In the genomic region with DNA sequence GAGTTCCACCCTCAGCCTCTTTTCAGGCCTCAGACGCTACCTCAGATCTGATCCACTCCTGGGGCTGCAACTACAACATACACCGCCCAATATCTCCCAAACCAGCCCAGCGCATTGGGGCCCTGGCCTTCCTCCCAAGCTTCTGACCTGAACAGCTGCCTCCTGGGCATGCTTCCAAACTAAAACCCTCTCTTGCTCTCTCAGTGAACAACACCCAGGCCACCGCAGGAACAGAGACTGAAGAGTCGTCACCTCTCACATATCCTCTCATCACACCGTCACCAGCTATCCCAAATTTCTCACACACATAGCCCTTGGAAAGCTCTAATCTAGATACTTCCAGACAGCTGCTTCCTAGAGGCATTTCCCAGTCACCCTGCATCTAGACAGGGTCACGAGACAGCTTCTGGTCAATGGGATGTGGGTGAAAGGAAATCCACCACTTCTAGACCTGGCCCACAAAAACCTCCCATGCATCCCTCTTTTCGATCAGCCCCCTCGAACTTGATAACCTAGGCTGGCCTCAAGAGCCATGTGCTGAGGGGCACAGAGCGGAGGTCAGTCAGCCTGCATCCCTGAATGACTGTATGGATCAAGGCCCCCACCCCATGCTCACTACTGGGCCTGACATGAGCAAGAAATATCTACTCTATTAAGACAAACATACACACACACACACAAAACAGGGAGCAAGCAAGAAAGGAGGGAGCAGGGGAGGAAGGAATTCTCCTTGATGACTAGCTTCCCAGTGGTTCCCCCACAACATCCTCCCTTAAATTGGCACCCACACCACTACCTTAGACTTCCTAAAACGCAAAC, we compare ENCODE assay signal across 8 cellular contexts. TPM values are rescaled to one million over a fixed set of nuclear protein-coding genes. Genes with fewer than 3 reads are reported as not detected.
DNase-seq lines count a peak whose midpoint lies in the region; ATAC-seq and TF ChIP-seq lines count a peak whose summit lies in the region.

No MANE protein-coding gene starts in this region.

- H3K27me3 ChIP-seq in osteoblast (ENCODE audit: insufficient read depth, low read length): no peaks in the 10 kb centered on the region

- no peaks in the 10 kb centered on the region for H3K9me3 ChIP-seq in osteoblast (ENCODE audit: low read depth, low read length)

- TF ChIP-seq CTCF in osteoblast (IDR thresholded peaks at IDR 0.05; ENCODE audit: extremely low read depth, low read depth, low read length): no peak

- no peak overlapping the region for H2AFZ ChIP-seq in osteoblast (ENCODE audit: low read length)

- H3K4me1 Mint-ChIP-seq in effector memory CD8-positive, alpha-beta T cell (ENCODE audit: low read depth in 2 of 2): peaks cover 45 to 66% of the 10 kb centered on the region in 2 donors

- H3K27ac ChIP-seq in osteoblast (ENCODE audit: low read depth, low read length): peak overlapping the region; percentile 52

- peaks cover 0 to 2% of the 10 kb centered on the region in 2 donors for H3K9me3 Mint-ChIP-seq in effector memory CD8-positive, alpha-beta T cell

- H3K27ac Mint-ChIP-seq in effector memory CD8-positive, alpha-beta T cell: peak overlapping the region; percentile 91 to 93

- peaks cover 17% of the 10 kb centered on the region for H3K36me3 Mint-ChIP-seq in effector memory CD8-positive, alpha-beta T cell (ENCODE audit: insufficient read depth)

- H3K36me3 ChIP-seq in osteoblast (ENCODE audit: insufficient read depth, low read length): no peaks in the 10 kb centered on the region

- DNase-seq in DMS79 (lab: John Stamatoyannopoulos, UW) (peak; percentile 75), NCI-H774 (lab: John Stamatoyannopoulos, UW) (peak; percentile 24), osteoblast (ENCODE audit: insufficient read length, low spot score, missing footprints) (no peak), NCI-H1930 (lab: John Stamatoyannopoulos, UW) (no peak)
- DNase-seq in effector memory CD8-positive, alpha-beta T cell: no peak

- H3K4me3 ChIP-seq in osteoblast (ENCODE audit: insufficient read depth, low read length): peak overlapping the region; percentile 85

- ATAC-seq in effector memory CD8-positive, alpha-beta T cell (replicated peaks): no peak
- ATAC-seq in GM19035 (IDR thresholded peaks at IDR 0.05; ENCODE audit: unreplicated experiment) (no peak), HG02852 (IDR thresholded peaks at IDR 0.05; ENCODE audit: unreplicated experiment) (no peak)
- ATAC-seq in activated CD4-positive, CD25-positive, alpha-beta regulatory T cell treated with anti-CD3 and anti-CD28 coated beads, Interleukin-2, amount 50 U/mL, for 24 hours: no peak

- H4K20me1 ChIP-seq in osteoblast (ENCODE audit: insufficient read depth, low read length): no peaks in the 10 kb centered on the region

- peaks cover 33% of the 10 kb centered on the region for H3K4me1 ChIP-seq in osteoblast (ENCODE audit: insufficient read depth, low read length)

- H3K79me2 ChIP-seq in osteoblast (ENCODE audit: insufficient read depth, low read length): peaks cover 13% of the 10 kb centered on the region

- no peaks in the 10 kb centered on the region for H3K27me3 Mint-ChIP-seq in effector memory CD8-positive, alpha-beta T cell

- peak overlapping the region; percentile 88 to 91 for H3K4me3 Mint-ChIP-seq in effector memory CD8-positive, alpha-beta T cell

- H3K4me2 ChIP-seq in osteoblast (ENCODE audit: insufficient read depth, low read length): peak overlapping the region; percentile 81

RNA-seq across cellular contexts. Expression of a gene that starts 1.8 kb away (rescaled TPM):
- total RNA-seq in osteoblast: 15.6 and 26.4 TPM in 2 replicates

Comparison
In these comparisons a context has a peak if more than half of its experiments do, and no peak if none do; other contexts are left out.
1. DNase-seq: peak in DMS79 (single experiment) and NCI-H774 (single experiment); none in effector memory CD8-positive, alpha-beta T cell (0 of 3), osteoblast (single experiment) and NCI-H1930 (0 of 2).